ENCODE assay signal across 12 cellular contexts in genomic region chr1:28519946-28520725, GRCh38. TPM values are rescaled to one million over a fixed set of nuclear protein-coding genes. Genes with fewer than 3 reads are reported as not detected.
DNase-seq lines count a peak whose midpoint lies in the region; ATAC-seq and TF ChIP-seq lines count a peak whose summit lies in the region.
"Had no signal": no experiment of that assay in that cellular context is flagged by ENCODE, and none has a peak within 500 bp of the region (broad histone marks: within the 10 kb centered on the region; RNA-seq: fewer than 3 reads in every experiment).

No MANE protein-coding gene starts in this region.

- peaks cover 9% of the 10 kb centered on the region for H3K36me3 Mint-ChIP-seq in T-cell

- H3K9me3 Mint-ChIP-seq in T-cell: no peaks in the 10 kb centered on the region

- ATAC-seq in T-cell (replicated peaks in 1 of 4): no peak
- no peak for ATAC-seq in HG03025 (IDR thresholded peaks at IDR 0.05; ENCODE audit: low FRiP score, unreplicated experiment)
- no peak for ATAC-seq in GM21390 (IDR thresholded peaks at IDR 0.05; ENCODE audit: unreplicated experiment)

- no peak overlapping the region for H3K27ac Mint-ChIP-seq in T-cell

- H3K4me3 Mint-ChIP-seq in T-cell: peak overlapping the region; percentile 17 to 74 (median 58)

- POLR2A ChIA-PET in T-cell (lab: Charles Lee): interaction anchor here in 1 of 2 donors (0.6 kb wide), 1 partner anchor 31 kb away, joined by 3 read pairs; no protein-coding TSS in a partner anchor

- H3K4me3 ChIP-seq in GM08714 (ENCODE audit: low read length): peak overlapping the region; percentile 75; the same call in 1 of the 2 replicates
- H3K4me3 ChIP-seq: smooth muscle cell had no signal

- CTCF ChIA-PET in T-cell (lab: Charles Lee): no interaction called here

- H3K27ac ChIP-seq in C4-2B: peak overlapping the region; percentile 93
- H3K27ac ChIP-seq: esophagus squamous epithelium had no signal

- no peaks in the 10 kb centered on the region for H3K27me3 Mint-ChIP-seq in T-cell

- no peak for TF ChIP-seq CTCF in C4-2B (conservative IDR thresholded peaks at IDR 0.05)

- DNase-seq in T-cell: no peak
- peak; percentile 56 for DNase-seq in kidney tubule cell (ENCODE audit: low spot score)
- no peak for DNase-seq in NCI-H2196 (lab: John Stamatoyannopoulos, UW; ENCODE audit: unreplicated experiment)
- DNase-seq in globus pallidus (ENCODE audit: low spot score): no peak
- DNase-seq: caudate nucleus, esophagus squamous epithelium, NCI-H526 had no signal

- peaks cover 20 to 33% (median 23%) of the 10 kb centered on the region in 3 donors for H3K4me1 Mint-ChIP-seq in T-cell

RNA-seq across cellular contexts. Expression of gene RCC1, which starts 14.3 kb away (rescaled TPM):
- 10 to 100 TPM; 13.1 to 23.2 (median 19.7) TPM for total RNA-seq in T-cell

RNA-seq across cellular contexts. Expression of gene TRNAU1AP, which starts 32.7 kb away (rescaled TPM):
- total RNA-seq in T-cell: 10 to 100 TPM; 28.6 to 47.6 (median 41.3) TPM
